In genomic region chr1:30088594-30089556, GRCh38 we compare ENCODE assay signal across 15 cellular contexts.
DNase-seq lines count a peak whose midpoint lies in the region; ATAC-seq and TF ChIP-seq lines count a peak whose summit lies in the region.
"Had no signal": no experiment of that assay in that cellular context is flagged by ENCODE, and none has a peak within 500 bp of the region (broad histone marks: within the 10 kb centered on the region; RNA-seq: fewer than 3 reads in every experiment).

No MANE protein-coding gene starts in this region.

- intact Hi-C loops in mucosa of descending colon (cut with DNase I, micrococcal nuclease), result loop anchor here in 1 of 2 donors (10.0 kb wide), 1 partner anchor 844 kb away; no protein-coding TSS in a partner anchor

- DNase-seq in LNCaP clone FGC (ENCODE audit: low read depth), result peak; percentile 26
- DNase-seq in NCI-H2107 (lab: John Stamatoyannopoulos, UW), result peak; percentile 89
- DNase-seq in SHP77 (lab: John Stamatoyannopoulos, UW), result peak; percentile 91 to 92
- peak; percentile 61 to 84 (median 67) for DNase-seq in mucosa of descending colon
- no peak for DNase-seq in globus pallidus (ENCODE audit: low spot score)
- DNase-seq: activated CD4-positive, alpha-beta T cell treated with anti-CD3 and anti-CD28 coated beads for 48 hours; Caco-2; hippocampal formation; IMR-90; T-cell had no signal

- no peaks in the 10 kb centered on the region for H3K36me3 ChIP-seq in mucosa of descending colon (ENCODE audit: low read depth)

- H3K4me1 ChIP-seq in mucosa of descending colon (ENCODE audit: low read depth), result peaks cover 13% of the 10 kb centered on the region
- H3K4me1 ChIP-seq: Caco-2 had no signal

- peak; percentile 86 for ATAC-seq in mucosa of descending colon
- no peak for ATAC-seq in GM21825 (IDR thresholded peaks at IDR 0.05; ENCODE audit: unreplicated experiment)
- ATAC-seq in GM19397 (IDR thresholded peaks at IDR 0.05; ENCODE audit: unreplicated experiment), result no peak
- no peak for ATAC-seq in HG02938 (IDR thresholded peaks at IDR 0.05; ENCODE audit: unreplicated experiment)
- ATAC-seq: HCT116, psoas muscle, T-cell had no signal

- no peak for TF ChIP-seq CTCF in LNCaP clone FGC (IDR thresholded peaks at IDR 0.05; ENCODE audit: control insufficient read depth, extremely low read depth, insufficient read depth)
- TF ChIP-seq CTCF in mucosa of descending colon (IDR thresholded peaks at IDR 0.05), result no peak

- peaks cover 22% of the 10 kb centered on the region for H3K9me3 ChIP-seq in mucosa of descending colon
- H3K9me3 ChIP-seq: Caco-2, psoas muscle had no signal

- no peak overlapping the region for H3K4me3 ChIP-seq in LNCaP clone FGC (ENCODE audit: low read depth, low read length)
- H3K4me3 ChIP-seq in mucosa of descending colon, result no peak overlapping the region
- H3K4me3 ChIP-seq: psoas muscle had no signal
